23 cellular contexts compared by ENCODE assay signal in genomic region chr14:81903477-81903876, GRCh38.
"Had no signal": no experiment of that assay in that cellular context is flagged by ENCODE, and none has a peak within 500 bp of the region (broad histone marks: within the 10 kb centered on the region; RNA-seq: fewer than 3 reads in every experiment).

No MANE protein-coding gene starts in this region.

- ATAC-seq: effector memory CD8-positive, alpha-beta T cell; esophagus mucosa; foreskin keratinocyte; gastrocnemius medialis; heart left ventricle; heart right ventricle had no signal

- H3K9me3 ChIP-seq: colonic mucosa, gastrocnemius medialis had no signal

- H3K36me3 ChIP-seq: colonic mucosa, esophagus muscularis mucosa, esophagus squamous epithelium, gastrocnemius medialis, heart left ventricle, heart right ventricle had no signal

- H3K4me3 ChIP-seq: colonic mucosa, coronary artery, dorsolateral prefrontal cortex, esophagus muscularis mucosa, esophagus squamous epithelium, gastrocnemius medialis, heart left ventricle, heart right ventricle had no signal

- H3K4me1 ChIP-seq: colonic mucosa, esophagus muscularis mucosa, esophagus squamous epithelium, foreskin keratinocyte, gastrocnemius medialis, heart left ventricle, heart right ventricle had no signal

- DNase-seq: colonic mucosa; cortex of kidney; dermis blood vessel endothelial cell; dorsolateral prefrontal cortex; effector CD4-positive, alpha-beta T cell; effector CD8-positive, alpha-beta T cell; effector memory CD4-positive, alpha-beta T cell; effector memory CD8-positive, alpha-beta T cell; endodermal cell; erythroblast; esophagus squamous epithelium; foreskin fibroblast; foreskin keratinocyte; foreskin melanocyte; gastrocnemius medialis; glutamatergic neuron; head of caudate nucleus; heart left ventricle; heart right ventricle had no signal

- H3K27me3 ChIP-seq: colonic mucosa, dorsolateral prefrontal cortex, esophagus muscularis mucosa, esophagus squamous epithelium, foreskin keratinocyte, gastrocnemius medialis, heart left ventricle, heart right ventricle had no signal

- H3K27ac ChIP-seq: colonic mucosa, coronary artery, dorsolateral prefrontal cortex, epithelial cell of prostate, esophagus muscularis mucosa, esophagus squamous epithelium, foreskin keratinocyte, gastrocnemius medialis, heart left ventricle, heart right ventricle had no signal
